13 cellular contexts compared by ENCODE assay signal in genomic region chr12:50006754-50007442, GRCh38. TPM values are rescaled to one million over a fixed set of nuclear protein-coding genes. Genes with fewer than 3 reads are reported as not detected.
DNase-seq lines count a peak whose midpoint lies in the region; ATAC-seq and TF ChIP-seq lines count a peak whose summit lies in the region.
"Had no signal": no experiment of that assay in that cellular context is flagged by ENCODE, and none has a peak within 500 bp of the region (broad histone marks: within the 10 kb centered on the region; RNA-seq: fewer than 3 reads in every experiment).

No MANE protein-coding gene starts in this region.

- 0 out of 2 replicates have a peak, but pooled peaks cover 4% of the 10 kb centered on the region for H3K79me2 ChIP-seq in PC-9 (ENCODE audit: low read depth)

- no peaks in the 10 kb centered on the region for H3K27me3 Mint-ChIP-seq in CD4-positive, alpha-beta memory T cell
- H3K27me3 Mint-ChIP-seq: activated CD4-positive, alpha-beta memory T cell treated with anti-CD3 and anti-CD28 coated beads for 36 hours; naive thymus-derived CD8-positive, alpha-beta T cell had no signal

- CTCF ChIA-PET in CD4-positive, alpha-beta memory T cell (lab: Charles Lee; ENCODE audit: partially characterized antibody) = interaction anchor here (0.7 to 1.8 kb wide), 8 partner anchors 9 to 61 kb away, joined by 3 to 5 read pairs (median 3); no protein-coding TSS in a partner anchor
- CTCF ChIA-PET in Panc1 (lab: Charles Lee) (interaction anchor here (0.6 to 0.8 kb wide), 2 partner anchors 27 to 29 kb away, joined by 7 to 8 read pairs; no protein-coding TSS in a partner anchor), PC-9 (lab: Charles Lee) (interaction anchor here (0.5 kb wide), 1 partner anchor 674 kb away, joined by 3 read pairs; no protein-coding TSS in a partner anchor)

- POLR2A ChIA-PET in CD4-positive, alpha-beta memory T cell (lab: Charles Lee; ENCODE audit: partially characterized antibody) = interaction anchor here (1.5 to 2.5 kb wide), 2 partner anchors 14 to 19 kb away, joined by 3 to 10 read pairs; partner anchors contain the start of gene RACGAP1
- POLR2A ChIA-PET in Panc1 (lab: Charles Lee) = interaction anchor here (0.7 to 1.1 kb wide), 2 partner anchors 12 to 252 kb away, joined by 3 to 4 read pairs; no protein-coding TSS in a partner anchor
- POLR2A ChIA-PET in PC-9 (lab: Charles Lee; ENCODE audit: unreplicated experiment) = no interaction called here

- BruUV-seq in Panc1 (replicated peaks; lab: Mats Ljungman, UMichigan) (no TSS peak), PC-9 (replicated peaks; lab: Mats Ljungman, UMichigan) (no TSS peak)

- no peaks in the 10 kb centered on the region for H3K9me3 ChIP-seq in CD4-positive, alpha-beta memory T cell (ENCODE audit: control insufficient read depth in 1 of 2, low read length in 2 of 2)
- H3K9me3 ChIP-seq in Panc1 (ENCODE audit: control insufficient read depth, insufficient read depth, low read depth, low read length) (no peaks in the 10 kb centered on the region), PC-9 (ENCODE audit: insufficient read depth, low read depth) (no peaks in the 10 kb centered on the region), tibial artery (no peaks in the 10 kb centered on the region)

- no peak overlapping the region for H3K4me2 ChIP-seq in PC-9

- H3K4me1 Mint-ChIP-seq in CD4-positive, alpha-beta memory T cell = peaks cover 4 to 23% (median 14%) of the 10 kb centered on the region in 4 donors

- intact Hi-C loops in CD4-positive, alpha-beta memory T cell (cut with micrococcal nuclease) = no loop called here
- intact Hi-C loops in Panc1 (cut with micrococcal nuclease; ENCODE audit: unreplicated experiment) = no loop called here
- intact Hi-C loops in PC-9 (cut with micrococcal nuclease; ENCODE audit: unreplicated experiment) = no loop called here
- intact Hi-C loops in tibial artery (cut with DNase I; ENCODE audit: low total_unique reads) = no loop called here

- no peaks in the 10 kb centered on the region for H3K9me2 ChIP-seq in PC-9 (ENCODE audit: insufficient read depth)

- H4K20me1 ChIP-seq in PC-9 (ENCODE audit: insufficient read depth) = no peaks in the 10 kb centered on the region

- no peaks in the 10 kb centered on the region for H3K27me3 ChIP-seq in CD4-positive, alpha-beta memory T cell (ENCODE audit: insufficient read depth, low read length)
- H3K27me3 ChIP-seq in Panc1 (ENCODE audit: control insufficient read depth, insufficient read depth, low read length) = no peaks in the 10 kb centered on the region
- H3K27me3 ChIP-seq in PC-9 (ENCODE audit: insufficient read depth, low read depth) = no peaks in the 10 kb centered on the region
- H3K27me3 ChIP-seq in tibial artery = no peaks in the 10 kb centered on the region

- H3K4me1 ChIP-seq in CD4-positive, alpha-beta memory T cell (ENCODE audit: insufficient read depth, low read length) = peaks cover 4% of the 10 kb centered on the region
- H3K4me1 ChIP-seq in Panc1 (ENCODE audit: control insufficient read depth, insufficient read depth, low read length) = peaks cover 16% of the 10 kb centered on the region
- no peaks in the 10 kb centered on the region for H3K4me1 ChIP-seq in PC-9 (replicated peaks; ENCODE audit: insufficient read depth)
- no peaks in the 10 kb centered on the region for H3K4me1 ChIP-seq in tibial artery

- in situ Hi-C loops in Panc1 (cut with HindIII; ENCODE audit: low pct_unique_long_range_greater_than_20kb, low sequenced_read_pairs) = no loop called here

- no peak overlapping the region for H2AFZ ChIP-seq in PC-9

- peaks cover 13 to 25% of the 10 kb centered on the region in 2 donors for H3K36me3 Mint-ChIP-seq in CD4-positive, alpha-beta memory T cell

- H3K36me3 ChIP-seq in CD4-positive, alpha-beta memory T cell (ENCODE audit: insufficient read depth, low read length) = no peaks in the 10 kb centered on the region
- H3K36me3 ChIP-seq in Panc1 (ENCODE audit: control insufficient read depth, insufficient read depth, low read length) (peaks cover 56% of the 10 kb centered on the region), PC-9 (ENCODE audit: low read depth) (peaks cover 22% of the 10 kb centered on the region), tibial artery (peaks cover 0 to 9% (median 0%) of the 10 kb centered on the region in 3 donors)

- H3K4me3 Mint-ChIP-seq in CD4-positive, alpha-beta memory T cell = peak overlapping the region in 3 of 8 donors; percentile 9 to 44 (median 10)
- H3K4me3 Mint-ChIP-seq: activated CD4-positive, alpha-beta memory T cell treated with anti-CD3 and anti-CD28 coated beads for 36 hours; naive thymus-derived CD8-positive, alpha-beta T cell had no signal

- H3F3A ChIP-seq in PC-9 (ENCODE audit: insufficient read depth, low read depth) = peaks cover 11% of the 10 kb centered on the region; the same call in 1 of the 2 replicates

- TF ChIP-seq CTCF in Panc1 (IDR thresholded peaks at IDR 0.05) (no peak), PC-9 (conservative IDR thresholded peaks at IDR 0.05) (no peak), tibial artery (IDR thresholded peaks at IDR 0.05) (no peak)

- peak overlapping the region in 6 of 7 donors; percentile 5 to 77 (median 66) for H3K27ac Mint-ChIP-seq in CD4-positive, alpha-beta memory T cell
- H3K27ac Mint-ChIP-seq: activated CD4-positive, alpha-beta memory T cell treated with anti-CD3 and anti-CD28 coated beads for 36 hours had no signal

- no peaks in the 10 kb centered on the region for H3K9me3 Mint-ChIP-seq in CD4-positive, alpha-beta memory T cell
- H3K9me3 Mint-ChIP-seq: activated CD4-positive, alpha-beta memory T cell treated with anti-CD3 and anti-CD28 coated beads for 36 hours; naive thymus-derived CD8-positive, alpha-beta T cell had no signal

- H3K4me3 ChIP-seq in CD4-positive, alpha-beta memory T cell (ENCODE audit: low read length in 2 of 2) = no peak overlapping the region
- no peak overlapping the region for H3K4me3 ChIP-seq in Panc1 (ENCODE audit: low read depth in 2 of 2, low read length in 2 of 2)
- H3K4me3 ChIP-seq in PC-9 = no peak overlapping the region
- no peak overlapping the region for H3K4me3 ChIP-seq in tibial artery

- DNase-seq in CD4-positive, alpha-beta memory T cell = no peak
- DNase-seq in HCEC 1CT (peak; percentile 60), Panc1 (ENCODE audit: low read depth, low spot score) (no peak), glomerular visceral epithelial cell (ENCODE audit: extremely low spot score) (peak; percentile 44), NCI-H2081 treated with DMSO at 0.1 percent for 48 hours (lab: John Stamatoyannopoulos, UW) (no peak), PC-9 (no peak), T-helper 9 cell (no peak), tibial artery (no peak)
- DNase-seq: activated CD4-positive, alpha-beta memory T cell treated with anti-CD3 and anti-CD28 coated beads for 36 hours; effector CD4-positive, alpha-beta T cell; naive thymus-derived CD8-positive, alpha-beta T cell; stimulated activated CD4-positive, alpha-beta T cell treated with anti-CD3 and anti-CD28 coated beads, Interleukin-12 subunit alpha, Interleukin-12 subunit beta, amount 100 ng/mL, for 4 hours had no signal

- H3K27ac ChIP-seq in CD4-positive, alpha-beta memory T cell (ENCODE audit: low read depth, low read length) = no peak overlapping the region
- H3K27ac ChIP-seq in Panc1 (ENCODE audit: low read length) (peak overlapping the region; percentile 61), PC-9 (no peak overlapping the region), tibial artery (no peak overlapping the region)

- peak; percentile 73 for ATAC-seq in Panc1
- ATAC-seq: naive thymus-derived CD8-positive, alpha-beta T cell had no signal

RNA-seq across cellular contexts. Expression of gene RACGAP1, which starts 18.4 kb away (rescaled TPM):
- 10 to 100 TPM in 1 of 2 experiments, 1 to 10 TPM in 1; 8.5 to 10.4 TPM for total RNA-seq in CD4-positive, alpha-beta memory T cell
- polyA plus RNA-seq in CD4-positive, alpha-beta memory T cell = 10 to 100 TPM; 11.8 to 14.7 TPM
- total RNA-seq in Panc1 (2021; ENCODE audit: unreplicated experiment) (147 TPM), PC-9 (2021) (108 and 112 TPM in 2 replicates)
- 63.2 TPM for polyA plus RNA-seq in Panc1 (2012; ENCODE audit: insufficient read length)

RNA-seq across cellular contexts. Expression of gene AQP6, which starts 34.2 kb away (rescaled TPM):
- total RNA-seq in CD4-positive, alpha-beta memory T cell = not detected
- not detected for polyA plus RNA-seq in CD4-positive, alpha-beta memory T cell
- total RNA-seq in Panc1 (2021; ENCODE audit: unreplicated experiment) (0.31 TPM), PC-9 (2021) (not detected in 2 replicates)
- 0.17 TPM for polyA plus RNA-seq in Panc1 (2012; ENCODE audit: insufficient read length)
- total RNA-seq: activated CD4-positive, alpha-beta memory T cell treated with anti-CD3 and anti-CD28 coated beads for 36 hours; naive thymus-derived CD8-positive, alpha-beta T cell had no signal
- polyA plus RNA-seq: naive thymus-derived CD8-positive, alpha-beta T cell had no signal

RNA-seq across cellular contexts. Expression of gene AQP5, which starts 45.2 kb away (rescaled TPM):
- not detected for total RNA-seq in CD4-positive, alpha-beta memory T cell
- polyA plus RNA-seq in CD4-positive, alpha-beta memory T cell = not detected
- total RNA-seq in Panc1 (2021; ENCODE audit: unreplicated experiment) (0.72 TPM), PC-9 (2021) (0.31 and 0.45 TPM in 2 replicates)
- 0.16 TPM for polyA plus RNA-seq in Panc1 (2012; ENCODE audit: insufficient read length)
- total RNA-seq: activated CD4-positive, alpha-beta memory T cell treated with anti-CD3 and anti-CD28 coated beads for 36 hours; naive thymus-derived CD8-positive, alpha-beta T cell; SK-MEL-5 had no signal
- polyA plus RNA-seq: naive thymus-derived CD8-positive, alpha-beta T cell had no signal

RNA-seq across cellular contexts. Expression of gene ASIC1, which starts 50.5 kb away (rescaled TPM):
- under 1 TPM; 0.08 to 0.26 TPM for total RNA-seq in CD4-positive, alpha-beta memory T cell
- not detected for polyA plus RNA-seq in CD4-positive, alpha-beta memory T cell
- total RNA-seq in Panc1 (2021; ENCODE audit: unreplicated experiment) (13.5 TPM), PC-9 (2021) (3.5 and 4.5 TPM in 2 replicates)
- polyA plus RNA-seq in Panc1 (2012; ENCODE audit: insufficient read length) = 14.4 TPM

RNA-seq across cellular contexts. Expression of gene AQP2, which starts 56.4 kb away (rescaled TPM):
- total RNA-seq in CD4-positive, alpha-beta memory T cell = not detected
- not detected for polyA plus RNA-seq in CD4-positive, alpha-beta memory T cell
- 0.36 TPM for total RNA-seq in Panc1 (2021; ENCODE audit: unreplicated experiment)
- polyA plus RNA-seq in Panc1 (2012; ENCODE audit: insufficient read length) = not detected
- not detected in 2 replicates for total RNA-seq in PC-9 (2021)
- total RNA-seq: activated CD4-positive, alpha-beta memory T cell treated with anti-CD3 and anti-CD28 coated beads for 36 hours; naive thymus-derived CD8-positive, alpha-beta T cell; SK-MEL-5 had no signal
- polyA plus RNA-seq: naive thymus-derived CD8-positive, alpha-beta T cell had no signal

Comparison
In these comparisons a context has a peak if more than half of its experiments do, and no peak if none do; other contexts are left out.
1. DNase-seq: peak in HCEC 1CT (single experiment) and glomerular visceral epithelial cell (single experiment); none in CD4-positive, alpha-beta memory T cell (0 of 5), Panc1 (single experiment), NCI-H2081 treated with DMSO at 0.1 percent for 48 hours (single experiment), PC-9 (0 of 2), T-helper 9 cell (single experiment) and tibial artery (0 of 2).